ENCODE assay signal across 27 cellular contexts in the genomic region with DNA sequence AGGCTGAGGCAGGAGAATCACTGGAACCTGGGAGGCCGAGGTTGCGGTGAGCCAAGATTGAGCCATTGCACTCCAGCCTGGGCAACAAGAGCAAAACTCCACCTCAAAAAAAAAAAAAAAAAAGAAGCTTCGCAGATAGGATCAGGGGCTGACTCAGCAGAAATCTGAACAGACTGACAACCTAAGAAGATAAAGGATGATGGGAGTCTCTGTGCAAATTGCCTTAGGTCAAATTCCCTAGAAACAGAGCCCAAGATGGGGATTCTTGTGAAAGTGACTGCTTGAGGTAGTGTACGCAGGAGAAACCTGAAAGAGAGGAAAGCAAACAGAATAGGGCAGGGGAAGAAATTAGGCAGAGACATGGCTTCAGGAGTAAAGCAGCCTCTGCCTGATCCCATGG.
"Had no signal": no experiment of that assay in that cellular context is flagged by ENCODE, and none has a peak within 500 bp of the region (broad histone marks: within the 10 kb centered on the region; RNA-seq: fewer than 3 reads in every experiment).

No MANE protein-coding gene starts in this region.

- DNase-seq: activated CD4-positive, alpha-beta memory T cell treated with anti-CD3 and anti-CD28 coated beads, Interleukin-2, amount 10 ng/mL, durations not matched to agents 7 days and 5 days; activated CD4-positive, alpha-beta T cell treated with anti-CD3 and anti-CD28 coated beads for 36 hours; activated CD4-positive, alpha-beta T cell treated with anti-CD3 and anti-CD28 coated beads, Interleukin-2, amount 50 U/mL, for 1 hour; activated CD8-positive, alpha-beta memory T cell treated with anti-CD3 and anti-CD28 coated beads, Interleukin-2, amount 50 U/mL, for 4 hours; activated gamma-delta T cell treated with Interleukin-2 at 50 U/mL for 16 hours; activated naive CD4-positive, alpha-beta T cell treated with anti-CD3 and anti-CD28 coated beads, Interleukin-2, amount 10 ng/mL, durations not matched to agents 7 days and 5 days; activated naive CD8-positive, alpha-beta T cell treated with anti-CD3 and anti-CD28 coated beads, Interleukin-2, amount 10 ng/mL, durations not matched to agents 7 days and 5 days; activated T-cell treated with anti-CD3 and anti-CD28 coated beads, Interleukin-2, amount 50 U/mL, for 72 hours; adrenal gland; anterior cingulate cortex; caudate nucleus; NCI-H1105; NCI-H1436; NCI-H1694 treated with DMSO at 0.1 percent for 48 hours; NCI-H2029 treated with DMSO at 0.1 percent for 48 hours; NCI-H345; NCI-H510A; NCI-H526 treated with DMSO at 0.1 percent for 48 hours; PC-3; SHP77 treated with DMSO at 0.1 percent for 48 hours; T-helper 2 cell; T1000; WERI-Rb-1 had no signal

- FAIRE-seq: TTC549 had no signal

- H3K27me3 Mint-ChIP-seq: activated naive CD4-positive, alpha-beta T cell treated with anti-CD3 and anti-CD28 coated beads, Interleukin-2, amount 10 ng/mL, durations not matched to agents 7 days and 5 days; activated naive CD8-positive, alpha-beta T cell treated with anti-CD3 and anti-CD28 coated beads, Interleukin-2, amount 10 ng/mL, durations not matched to agents 7 days and 5 days had no signal

- H3K9me3 ChIP-seq: adrenal gland, breast epithelium had no signal

- H3K4me1 ChIP-seq: adrenal gland, breast epithelium had no signal

- H3K27me3 ChIP-seq: adrenal gland, breast epithelium had no signal

- H3K4me3 Mint-ChIP-seq: activated CD4-positive, alpha-beta memory T cell treated with anti-CD3 and anti-CD28 coated beads, Interleukin-2, amount 10 ng/mL, durations not matched to agents 7 days and 5 days; activated CD4-positive, alpha-beta T cell treated with anti-CD3 and anti-CD28 coated beads for 36 hours; activated naive CD4-positive, alpha-beta T cell treated with anti-CD3 and anti-CD28 coated beads, Interleukin-2, amount 10 ng/mL, durations not matched to agents 7 days and 5 days; activated naive CD8-positive, alpha-beta T cell treated with anti-CD3 and anti-CD28 coated beads, Interleukin-2, amount 10 ng/mL, durations not matched to agents 7 days and 5 days; activated T-cell treated with anti-CD3 and anti-CD28 coated beads, Interleukin-2, amount 50 U/mL, for 72 hours had no signal

- H3K27ac Mint-ChIP-seq: activated CD4-positive, alpha-beta memory T cell treated with anti-CD3 and anti-CD28 coated beads, Interleukin-2, amount 10 ng/mL, durations not matched to agents 7 days and 5 days; activated CD4-positive, alpha-beta T cell treated with anti-CD3 and anti-CD28 coated beads for 36 hours; activated naive CD4-positive, alpha-beta T cell treated with anti-CD3 and anti-CD28 coated beads, Interleukin-2, amount 10 ng/mL, durations not matched to agents 7 days and 5 days; activated naive CD8-positive, alpha-beta T cell treated with anti-CD3 and anti-CD28 coated beads, Interleukin-2, amount 10 ng/mL, durations not matched to agents 7 days and 5 days; activated T-cell treated with anti-CD3 and anti-CD28 coated beads, Interleukin-2, amount 50 U/mL, for 72 hours; activated T-helper 2 cell treated with anti-CD3 and anti-CD28 coated beads, Interferon-gamma antibody, Interleukin-2, Interleukin-4, amounts not matched to agents 10 μg/mL and 5 μg/mL and 100 μg/mL, durations not matched to agents 14 hours and 24 hours and 36 hours had no signal

- H3K4me2 ChIP-seq: KMS-11 had no signal

- H3K36me3 Mint-ChIP-seq: activated naive CD4-positive, alpha-beta T cell treated with anti-CD3 and anti-CD28 coated beads, Interleukin-2, amount 10 ng/mL, durations not matched to agents 7 days and 5 days; activated naive CD8-positive, alpha-beta T cell treated with anti-CD3 and anti-CD28 coated beads, Interleukin-2, amount 10 ng/mL, durations not matched to agents 7 days and 5 days had no signal

- H3K9me3 Mint-ChIP-seq: activated CD4-positive, alpha-beta memory T cell treated with anti-CD3 and anti-CD28 coated beads, Interleukin-2, amount 10 ng/mL, durations not matched to agents 7 days and 5 days; activated naive CD4-positive, alpha-beta T cell treated with anti-CD3 and anti-CD28 coated beads, Interleukin-2, amount 10 ng/mL, durations not matched to agents 7 days and 5 days; activated naive CD8-positive, alpha-beta T cell treated with anti-CD3 and anti-CD28 coated beads, Interleukin-2, amount 10 ng/mL, durations not matched to agents 7 days and 5 days; activated T-cell treated with anti-CD3 and anti-CD28 coated beads, Interleukin-2, amount 50 U/mL, for 72 hours; activated T-helper 2 cell treated with anti-CD3 and anti-CD28 coated beads, Interferon-gamma antibody, Interleukin-2, Interleukin-4, amounts not matched to agents 10 μg/mL and 5 μg/mL and 100 μg/mL, durations not matched to agents 14 hours and 24 hours and 36 hours had no signal

- H3K27ac ChIP-seq: adrenal gland, breast epithelium, KMS-11, WERI-Rb-1 had no signal

- H3K4me1 Mint-ChIP-seq: activated CD4-positive, alpha-beta memory T cell treated with anti-CD3 and anti-CD28 coated beads, Interleukin-2, amount 10 ng/mL, durations not matched to agents 7 days and 5 days; activated CD4-positive, alpha-beta T cell treated with anti-CD3 and anti-CD28 coated beads for 36 hours; activated naive CD4-positive, alpha-beta T cell treated with anti-CD3 and anti-CD28 coated beads, Interleukin-2, amount 10 ng/mL, durations not matched to agents 7 days and 5 days; activated naive CD8-positive, alpha-beta T cell treated with anti-CD3 and anti-CD28 coated beads, Interleukin-2, amount 10 ng/mL, durations not matched to agents 7 days and 5 days had no signal

- H3K9ac ChIP-seq: KMS-11 had no signal

- ATAC-seq: activated CD4-positive, alpha-beta T cell treated with anti-CD3 and anti-CD28 coated beads for 36 hours; activated T-cell treated with anti-CD3 and anti-CD28 coated beads, Interleukin-2, amount 50 U/mL, for 72 hours; PC-3 had no signal

- H3K4me3 ChIP-seq: adrenal gland, breast epithelium had no signal

- H3K36me3 ChIP-seq: adrenal gland, breast epithelium, WERI-Rb-1 had no signal
